13 cellular contexts compared by ENCODE assay signal in the genomic region with DNA sequence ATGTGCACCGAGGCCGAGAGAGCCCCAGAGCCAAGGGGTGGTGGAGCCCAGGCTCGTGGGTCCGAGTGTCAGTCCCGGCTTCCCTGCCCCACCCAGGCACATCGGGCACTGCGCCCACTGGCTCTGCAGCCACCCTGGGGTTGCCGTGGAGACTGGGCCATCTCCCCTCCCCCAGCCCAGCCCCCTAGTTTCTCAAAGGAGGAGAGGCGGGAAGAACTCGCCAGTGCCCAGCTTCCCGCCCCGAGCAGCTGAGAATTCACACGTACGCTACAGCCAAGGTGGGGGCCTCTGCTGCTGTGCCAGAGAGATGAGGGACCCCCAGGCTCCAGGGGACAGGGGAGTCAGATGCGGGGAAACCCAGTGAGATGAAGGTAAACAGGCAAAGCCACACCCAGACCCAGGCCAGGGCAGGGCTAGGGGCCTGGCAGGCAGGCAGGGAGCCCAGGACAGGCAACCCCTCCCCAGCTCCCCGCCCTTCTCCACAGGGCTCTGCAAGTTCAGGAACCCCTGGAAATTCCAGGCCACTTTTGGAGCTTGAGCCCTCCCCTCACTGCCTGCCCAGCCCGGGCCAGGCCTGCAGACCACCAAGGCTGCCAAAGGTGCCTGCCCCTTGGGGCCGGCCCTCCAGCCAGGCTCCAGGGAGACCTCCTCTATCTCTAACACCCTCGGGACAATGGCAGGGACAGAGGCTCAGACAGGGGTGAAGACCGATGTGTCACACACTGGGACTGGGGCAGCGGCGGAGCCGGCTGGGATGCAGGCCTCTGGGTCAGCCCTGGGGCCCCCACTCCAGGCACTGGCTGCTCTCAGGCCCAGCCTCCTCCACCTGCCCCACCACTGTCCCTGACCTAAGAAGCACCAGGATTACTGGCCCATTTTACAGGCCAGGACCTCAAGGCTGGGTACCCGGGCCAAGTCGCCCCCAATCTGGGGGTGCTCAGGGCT. TPM values are rescaled to one million over a fixed set of nuclear protein-coding genes. Genes with fewer than 3 reads are reported as not detected.
A peak's percentile ranks its signal among the peaks of the same experiment; 100 is the strongest.
DNase-seq lines count a peak whose midpoint lies in the region; ATAC-seq and TF ChIP-seq lines count a peak whose summit lies in the region.
"Had no signal": no experiment of that assay in that cellular context is flagged by ENCODE, and none has a peak within 500 bp of the region (broad histone marks: within the 10 kb centered on the region; RNA-seq: fewer than 3 reads in every experiment).

No MANE protein-coding gene starts in this region.

- WGBS in suprapubic skin = 32% methylated on average over 18 of the region's 25 CpGs

- DNase-seq in left lung = peak; percentile 76 to 85
- DNase-seq in suprapubic skin (ENCODE audit: low spot score in 2 of 2) = peak in 1 of 2 donors; percentile 63
- DNase-seq in CD1c-positive myeloid dendritic cell (ENCODE audit: extremely low spot score) = no peak
- DNase-seq in superior temporal gyrus (ENCODE audit: extremely low spot score) = no peak
- no peak for DNase-seq in NCI-H2171 treated with DMSO at 0.1 percent for 48 hours (lab: John Stamatoyannopoulos, UW)
- DNase-seq: activated T-cell treated with anti-CD3 and anti-CD28 coated beads for 4 hours; NCI-H524; stimulated activated CD8-positive, alpha-beta memory T cell treated with anti-CD3 and anti-CD28 coated beads, Interleukin-4, amount 100 ng/mL, for 48 hours had no signal

- TF ChIP-seq CTCF in left lung (IDR thresholded peaks at IDR 0.05) (no peak), suprapubic skin (IDR thresholded peaks at IDR 0.05) (no peak)

- H3K4me3 ChIP-seq in left lung (no peak overlapping the region), suprapubic skin (no peak overlapping the region)

- peaks cover 39 to 95% of the 10 kb centered on the region in 2 donors for H3K4me1 ChIP-seq in left lung
- H3K4me1 ChIP-seq in suprapubic skin = peaks cover 95% of the 10 kb centered on the region

- H3K27me3 ChIP-seq in left lung (peaks cover 0 to 29% of the 10 kb centered on the region in 2 donors), suprapubic skin (peaks cover under 1% of the 10 kb centered on the region)

- TF ChIP-seq EP300 in Ishikawa (IDR thresholded peaks at IDR 0.05; ENCODE audit: borderline replicate concordance) (peak; percentile 65), suprapubic skin (IDR thresholded peaks at IDR 0.05) (no peak)

- no peak for TF ChIP-seq POLR2A in suprapubic skin (IDR thresholded peaks at IDR 0.05)

- H3K9me3 ChIP-seq in left lung (no peaks in the 10 kb centered on the region), suprapubic skin (no peaks in the 10 kb centered on the region)

- peaks cover 0 to 4% of the 10 kb centered on the region in 2 donors for H3K36me3 ChIP-seq in left lung
- no peaks in the 10 kb centered on the region for H3K36me3 ChIP-seq in suprapubic skin

- H3K27ac ChIP-seq in cingulate gyrus (ENCODE audit: low read depth, low read length) (peak overlapping the region; percentile 60), left lung (peak overlapping the region; percentile 86), suprapubic skin (peak overlapping the region; percentile 65)

- intact Hi-C loops in left lung (cut with DNase I) = no loop called here

- ATAC-seq in left lung (peak; percentile 55), GM21576 (IDR thresholded peaks at IDR 0.05; ENCODE audit: unreplicated experiment) (no peak)
- ATAC-seq: sciatic nerve, T-helper 17 cell had no signal

- TF ChIP-seq RAD21 in Ishikawa (IDR thresholded peaks at IDR 0.05; ENCODE audit: low read depth) = no peak; the same call in 1 of the 2 replicates

TF ChIP-seq in Ishikawa, 13 proteins besides CTCF, POLR2A, EP300 and RAD21:
- TF ChIP-seq ZBTB7A (IDR thresholded peaks at IDR 0.05; ENCODE audit: low read depth) = no peak; the same call in 1 of the 2 replicates
- TF ChIP-seq, protein P1, sequence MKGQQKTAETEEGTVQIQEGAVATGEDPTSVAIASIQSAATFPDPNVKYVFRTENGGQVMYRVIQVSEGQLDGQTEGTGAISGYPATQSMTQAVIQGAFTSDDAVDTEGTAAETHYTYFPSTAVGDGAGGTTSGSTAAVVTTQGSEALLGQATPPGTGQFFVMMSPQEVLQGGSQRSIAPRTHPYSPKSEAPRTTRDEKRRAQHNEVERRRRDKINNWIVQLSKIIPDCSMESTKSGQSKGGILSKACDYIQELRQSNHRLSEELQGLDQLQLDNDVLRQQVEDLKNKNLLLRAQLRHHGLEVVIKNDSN (IDR thresholded peaks at IDR 0.05) = no peak
- TF ChIP-seq TCF12 (IDR thresholded peaks at IDR 0.05; ENCODE audit: low read depth) = peak; percentile 48
- no peak for TF ChIP-seq CREB1 (IDR thresholded peaks at IDR 0.05; ENCODE audit: low read depth)
- TF ChIP-seq CEBPB (IDR thresholded peaks at IDR 0.05) = no peak
- TF ChIP-seq, protein P2, sequence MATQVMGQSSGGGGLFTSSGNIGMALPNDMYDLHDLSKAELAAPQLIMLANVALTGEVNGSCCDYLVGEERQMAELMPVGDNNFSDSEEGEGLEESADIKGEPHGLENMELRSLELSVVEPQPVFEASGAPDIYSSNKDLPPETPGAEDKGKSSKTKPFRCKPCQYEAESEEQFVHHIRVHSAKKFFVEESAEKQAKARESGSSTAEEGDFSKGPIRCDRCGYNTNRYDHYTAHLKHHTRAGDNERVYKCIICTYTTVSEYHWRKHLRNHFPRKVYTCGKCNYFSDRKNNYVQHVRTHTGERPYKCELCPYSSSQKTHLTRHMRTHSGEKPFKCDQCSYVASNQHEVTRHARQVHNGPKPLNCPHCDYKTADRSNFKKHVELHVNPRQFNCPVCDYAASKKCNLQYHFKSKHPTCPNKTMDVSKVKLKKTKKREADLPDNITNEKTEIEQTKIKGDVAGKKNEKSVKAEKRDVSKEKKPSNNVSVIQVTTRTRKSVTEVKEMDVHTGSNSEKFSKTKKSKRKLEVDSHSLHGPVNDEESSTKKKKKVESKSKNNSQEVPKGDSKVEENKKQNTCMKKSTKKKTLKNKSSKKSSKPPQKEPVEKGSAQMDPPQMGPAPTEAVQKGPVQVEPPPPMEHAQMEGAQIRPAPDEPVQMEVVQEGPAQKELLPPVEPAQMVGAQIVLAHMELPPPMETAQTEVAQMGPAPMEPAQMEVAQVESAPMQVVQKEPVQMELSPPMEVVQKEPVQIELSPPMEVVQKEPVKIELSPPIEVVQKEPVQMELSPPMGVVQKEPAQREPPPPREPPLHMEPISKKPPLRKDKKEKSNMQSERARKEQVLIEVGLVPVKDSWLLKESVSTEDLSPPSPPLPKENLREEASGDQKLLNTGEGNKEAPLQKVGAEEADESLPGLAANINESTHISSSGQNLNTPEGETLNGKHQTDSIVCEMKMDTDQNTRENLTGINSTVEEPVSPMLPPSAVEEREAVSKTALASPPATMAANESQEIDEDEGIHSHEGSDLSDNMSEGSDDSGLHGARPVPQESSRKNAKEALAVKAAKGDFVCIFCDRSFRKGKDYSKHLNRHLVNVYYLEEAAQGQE (IDR thresholded peaks at IDR 0.05; ENCODE audit: low read depth) = no peak
- peak; percentile 45; the same call in 1 of the 2 replicates for TF ChIP-seq FOXM1 (IDR thresholded peaks at IDR 0.05; ENCODE audit: borderline replicate concordance, low read depth)
- TF ChIP-seq TEAD4 (IDR thresholded peaks at IDR 0.05) = peak; percentile 72; the same call in 1 of the 2 replicates
- TF ChIP-seq NFIC (IDR thresholded peaks at IDR 0.05) = peak; percentile 4
- no peak for TF ChIP-seq EGR1 (IDR thresholded peaks at IDR 0.05)
- TF ChIP-seq YY1 (IDR thresholded peaks at IDR 0.05; ENCODE audit: low read depth) = no peak
- TF ChIP-seq, protein P3, sequence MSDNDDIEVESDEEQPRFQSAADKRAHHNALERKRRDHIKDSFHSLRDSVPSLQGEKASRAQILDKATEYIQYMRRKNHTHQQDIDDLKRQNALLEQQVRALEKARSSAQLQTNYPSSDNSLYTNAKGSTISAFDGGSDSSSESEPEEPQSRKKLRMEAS (IDR thresholded peaks at IDR 0.05) = peak; percentile 38
- no peak for TF ChIP-seq TAF1 (IDR thresholded peaks at IDR 0.05; ENCODE audit: low read depth)

RNA-seq across cellular contexts. Expression of a gene that starts 6.0 kb away (rescaled TPM):
- total RNA-seq in left lung = 100 to 1,000 TPM; 222 to 267 TPM
- 100 to 1,000 TPM; 200 to 623 (median 316) TPM for total RNA-seq in suprapubic skin

RNA-seq across cellular contexts. Expression of a gene that starts 25.8 kb away (rescaled TPM):
- 1,000 to 10,000 TPM; 1,004 to 1,135 TPM for total RNA-seq in left lung
- total RNA-seq in suprapubic skin = 1,000 to 10,000 TPM; 1,604 to 3,217 (median 2,363) TPM

RNA-seq across cellular contexts. Expression of a gene that starts 46.0 kb away (rescaled TPM):
- 1 to 10 TPM; 4.1 to 6.3 TPM for total RNA-seq in left lung
- 1 to 10 TPM; 3.8 to 7.2 (median 4.5) TPM for total RNA-seq in suprapubic skin

RNA-seq across cellular contexts. Expression of a gene that starts 58.3 kb away (rescaled TPM):
- total RNA-seq in left lung (10 to 100 TPM; 60.1 to 96.9 TPM), suprapubic skin (100 to 1,000 TPM in 3 of 4 donors, 10 to 100 TPM in 1; 84.7 to 155 (median 146) TPM)

Comparison
In these comparisons a context has a peak if more than half of its experiments do, and no peak if none do; other contexts are left out.
1. DNase-seq: peak in left lung (2 of 2); none in CD1c-positive myeloid dendritic cell (single experiment), superior temporal gyrus (single experiment) and NCI-H2171 treated with DMSO at 0.1 percent for 48 hours (single experiment).
2. Peak in every context shown above with its lines, with median percentiles within 50 percentile points of each other: H3K27ac ChIP-seq.